8 cellular contexts compared by ENCODE assay signal in genomic region chr11:65781152-65781961, GRCh38. TPM values are rescaled to one million over a fixed set of nuclear protein-coding genes. Genes with fewer than 3 reads are reported as not detected.
DNase-seq lines count a peak whose midpoint lies in the region; ATAC-seq lines count a peak whose summit lies in the region.

No MANE protein-coding gene starts in this region.

- WGBS in aorta, 2 donors, result 9% methylated on average over 58 to 83 of the region's 83 CpGs

- no peaks in the 10 kb centered on the region for H3K4me1 ChIP-seq in aorta (ENCODE audit: control insufficient read depth in 1 of 2, insufficient read depth in 2 of 2, low read length in 2 of 2)

- DNase-seq in NCI-H2227 (lab: John Stamatoyannopoulos, UW; ENCODE audit: unreplicated experiment) (peak; percentile 74), NCI-H2227 treated with DMSO at 0.1 percent for 48 hours (lab: John Stamatoyannopoulos, UW) (no peak), M059J (ENCODE audit: low read depth) (peak; percentile 29), ecto neural progenitor cell (ENCODE audit: low spot score) (peak; percentile 81), mesenteric fat pad (ENCODE audit: low spot score) (peak; percentile 87), aorta (peak; percentile 69 to 81), NCI-H774 (lab: John Stamatoyannopoulos, UW) (no peak)

- ATAC-seq in GM21619 (IDR thresholded peaks at IDR 0.05; ENCODE audit: unreplicated experiment) (peak; percentile 17), aorta (ENCODE audit: low FRiP score) (peak; percentile 31)

- H3K9me3 ChIP-seq in aorta (ENCODE audit: control insufficient read depth, low read length), result no peaks in the 10 kb centered on the region

- intact Hi-C loops in aorta (cut with DNase I), result loop anchor here in 1 of 2 donors (2.0 to 5.0 kb wide), 2 partner anchors 37 to 69 kb away; partner anchors contain the start of gene KAT5

- H3K36me3 ChIP-seq in aorta (ENCODE audit: control insufficient read depth in 1 of 2, insufficient read depth in 2 of 2, low read length in 1 of 2), result peaks cover 0 to 4% of the 10 kb centered on the region in 2 donors

- H3K27me3 ChIP-seq in aorta (ENCODE audit: control insufficient read depth in 1 of 2, insufficient read depth in 2 of 2, low read length in 1 of 2), result no peaks in the 10 kb centered on the region

- H3K4me3 ChIP-seq in aorta (ENCODE audit: low read length in 2 of 2), result peak overlapping the region; percentile 62 to 84

- no peak overlapping the region for H3K27ac ChIP-seq in aorta (ENCODE audit: low read depth in 1 of 2, low read length in 2 of 2)

RNA-seq across cellular contexts. Expression of gene AP5B1, which starts 0.6 kb away (rescaled TPM):
- total RNA-seq in M059J (2014; rRNA removed; shearing (Covaris generic)), result 5.9 and 13.0 TPM in 2 replicates
- total RNA-seq in mesenteric fat pad (51.8 TPM), aorta (10 to 100 TPM; 15.7 to 16.7 TPM)
- polyA plus RNA-seq in aorta, result 10 to 100 TPM in 1 of 2 donors, 1 to 10 TPM in 1; 3.3 to 10.8 TPM

RNA-seq across cellular contexts. Expression of gene OVOL1, which starts 5.5 kb away (rescaled TPM):
- total RNA-seq in M059J (2014; rRNA removed; shearing (Covaris generic)), result not detected in 2 replicates
- not detected for total RNA-seq in mesenteric fat pad
- total RNA-seq in aorta, result not detected
- polyA plus RNA-seq in aorta, result 1 to 10 TPM in 1 of 2 donors, under 1 TPM in 1; 0.28 to 3.9 TPM

RNA-seq across cellular contexts. Expression of gene SNX32, which starts 52.4 kb away (rescaled TPM):
- total RNA-seq in M059J (2014; rRNA removed; shearing (Covaris generic)), result 0.12 TPM in 1 of 2 replicates, not detected in the other
- total RNA-seq in mesenteric fat pad (not detected), aorta (1 to 10 TPM in 1 of 2 donors, under 1 TPM in 1; 0.39 to 2.4 TPM)
- 1 to 10 TPM in 1 of 2 donors, not detected in 1; 1.2 TPM for polyA plus RNA-seq in aorta

Comparison
In these comparisons a context has a peak if more than half of its experiments do, and no peak if none do; other contexts are left out.
1. DNase-seq: peak in NCI-H2227 (single experiment), M059J (single experiment), ecto neural progenitor cell (single experiment), mesenteric fat pad (single experiment) and aorta (2 of 2); none in NCI-H2227 treated with DMSO at 0.1 percent for 48 hours (single experiment) and NCI-H774 (single experiment).